Comparison of ENCODE assay signal across 8 cellular contexts in the genomic region with DNA sequence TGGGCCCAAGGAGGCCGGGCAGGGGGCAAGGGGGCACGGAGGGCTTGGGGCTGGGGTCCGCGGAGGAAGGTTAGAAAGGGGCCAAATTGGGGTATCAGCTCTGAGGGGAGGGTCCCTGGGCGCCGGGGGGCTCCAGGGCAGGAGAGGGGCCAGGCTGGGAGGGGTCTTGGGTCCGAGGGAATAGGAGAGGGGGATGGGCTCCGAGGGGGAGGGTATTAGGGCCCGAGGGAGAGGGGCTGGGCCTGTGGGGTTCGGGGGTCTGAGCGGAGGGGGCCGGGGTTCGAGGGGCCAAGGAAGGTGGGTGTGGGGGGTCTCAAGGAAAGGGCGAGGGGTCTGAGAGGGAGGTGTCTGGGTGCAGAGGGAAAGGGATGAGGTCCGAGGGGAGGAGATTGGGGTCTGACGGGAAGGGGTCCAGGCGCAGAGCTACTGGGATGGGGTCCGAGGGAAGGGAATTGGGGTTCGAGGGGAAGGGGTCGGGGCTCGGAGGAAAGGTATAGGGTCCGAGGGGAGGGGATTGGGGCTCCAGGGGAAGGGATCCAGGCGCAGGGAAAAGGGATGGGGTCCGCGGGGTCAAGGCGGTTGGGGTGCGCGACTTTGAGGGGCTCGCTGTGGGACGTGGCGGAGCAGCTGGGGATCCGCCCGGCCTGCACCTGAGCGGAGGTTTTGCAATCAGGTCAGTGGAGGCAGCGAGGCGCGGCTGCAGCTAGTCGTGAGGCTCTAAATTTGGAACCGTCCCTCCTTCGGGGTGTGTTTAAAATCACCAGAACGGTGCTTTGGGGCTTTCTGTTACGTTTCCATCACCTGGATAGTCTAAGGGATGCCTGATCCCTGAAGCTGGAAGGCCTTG.
DNase-seq lines count a peak whose midpoint lies in the region; ATAC-seq and TF ChIP-seq lines count a peak whose summit lies in the region.

No MANE protein-coding gene starts in this region.

- peak overlapping the region in 3 of 11 experiments; percentile 16 to 51 (median 37); a peak in 2 of 22 replicates for H3K27ac ChIP-seq in BLaER1 treated with 17β-estradiol and CSF1 and Interleukin-3, amounts not matched to agents 10 nM and 100 nM
- H3K27ac ChIP-seq in coronary artery = peak overlapping the region; percentile 91 to 93
- peak overlapping the region; percentile 81 for H3K27ac ChIP-seq in muscle layer of colon (ENCODE audit: low read depth, low read length)

- ATAC-seq in HG03045 (IDR thresholded peaks at IDR 0.05; ENCODE audit: unreplicated experiment) = no peak

- DNase-seq in Kasumi-1 (lab: John Stamatoyannopoulos, UW) = peak; percentile 13 to 32
- DNase-seq in coronary artery (ENCODE audit: low spot score) = no peak
- no peak for DNase-seq in NCI-H146 treated with DMSO at 0.1 percent for 48 hours (lab: John Stamatoyannopoulos, UW; ENCODE audit: unreplicated experiment)
- no peak for DNase-seq in NCI-H187 (lab: John Stamatoyannopoulos, UW)
- DNase-seq in activated effector memory CD4-positive, alpha-beta T cell treated with Interleukin-2 at 50 U/mL for 16 hours = no peak

- H3K9ac ChIP-seq in BLaER1 treated with 17β-estradiol and CSF1 and Interleukin-3, amounts not matched to agents 10 nM and 100 nM = peak overlapping the region in 3 of 11 experiments; percentile 33 to 57 (median 42); a peak in 3 of 22 replicates
- H3K9ac ChIP-seq in muscle layer of colon (ENCODE audit: low read length) = peak overlapping the region; percentile 53

- H3K4me2 ChIP-seq in BLaER1 treated with 17β-estradiol and CSF1 and Interleukin-3, amounts not matched to agents 10 nM and 100 nM = peak overlapping the region; percentile 81 to 99 (median 96)

- H3K4me3 ChIP-seq in BLaER1 treated with 17β-estradiol and CSF1 and Interleukin-3, amounts not matched to agents 10 nM and 100 nM = peak overlapping the region in 9 of 10 experiments; percentile 48 to 68 (median 55); a peak in 12 of 20 replicates
- H3K4me3 ChIP-seq in coronary artery (peak overlapping the region; percentile 96), muscle layer of colon (ENCODE audit: low read depth in 1 of 2, low read length in 2 of 2) (peak overlapping the region; percentile 74 to 99)

- H3K4me1 ChIP-seq in BLaER1 treated with 17β-estradiol and CSF1 and Interleukin-3, amounts not matched to agents 10 nM and 100 nM = peaks cover 31 to 40% (median 35%) of the 10 kb centered on the region in 10 experiments
- peaks cover 28% of the 10 kb centered on the region for H3K4me1 ChIP-seq in muscle layer of colon (ENCODE audit: insufficient read depth, low read length)

- H3K9me3 ChIP-seq in BLaER1 treated with 17β-estradiol and CSF1 and Interleukin-3, amounts not matched to agents 10 nM and 100 nM (replicated peaks in 1 of 11) = no peaks in the 10 kb centered on the region
- H3K9me3 ChIP-seq in muscle layer of colon (ENCODE audit: low read length) = no peaks in the 10 kb centered on the region

- H3K27me3 ChIP-seq in BLaER1 treated with 17β-estradiol and CSF1 and Interleukin-3, amounts not matched to agents 10 nM and 100 nM = peaks cover 60 to 98% (median 80%) of the 10 kb centered on the region in 11 experiments
- no peaks in the 10 kb centered on the region for H3K27me3 ChIP-seq in muscle layer of colon (ENCODE audit: control insufficient read depth in 1 of 2, insufficient read depth in 2 of 2, low read length in 2 of 2)

- peaks cover 13 to 89% (median 38%) of the 10 kb centered on the region in 11 experiments; a peak in 19 of 22 replicates for H4K20me1 ChIP-seq in BLaER1 treated with 17β-estradiol and CSF1 and Interleukin-3, amounts not matched to agents 10 nM and 100 nM

- no peak for TF ChIP-seq CTCF in coronary artery (IDR thresholded peaks at IDR 0.05)

- no peaks in the 10 kb centered on the region for H3K36me3 ChIP-seq in BLaER1 treated with 17β-estradiol and CSF1 and Interleukin-3, amounts not matched to agents 10 nM and 100 nM
- no peaks in the 10 kb centered on the region for H3K36me3 ChIP-seq in muscle layer of colon (ENCODE audit: insufficient read depth, low read length)

Comparison
In these comparisons a context has a peak if more than half of its experiments do, and no peak if none do; other contexts are left out.
1. DNase-seq: peak in Kasumi-1 (2 of 2); none in coronary artery (single experiment), NCI-H146 treated with DMSO at 0.1 percent for 48 hours (single experiment), NCI-H187 (0 of 2) and activated effector memory CD4-positive, alpha-beta T cell treated with Interleukin-2 at 50 U/mL for 16 hours (single experiment).
2. Peak in every context shown above with its lines, with median percentiles within 50 percentile points of each other: H3K4me3 ChIP-seq.